ENCODE assay signal across 1 cellular context in the genomic region with DNA sequence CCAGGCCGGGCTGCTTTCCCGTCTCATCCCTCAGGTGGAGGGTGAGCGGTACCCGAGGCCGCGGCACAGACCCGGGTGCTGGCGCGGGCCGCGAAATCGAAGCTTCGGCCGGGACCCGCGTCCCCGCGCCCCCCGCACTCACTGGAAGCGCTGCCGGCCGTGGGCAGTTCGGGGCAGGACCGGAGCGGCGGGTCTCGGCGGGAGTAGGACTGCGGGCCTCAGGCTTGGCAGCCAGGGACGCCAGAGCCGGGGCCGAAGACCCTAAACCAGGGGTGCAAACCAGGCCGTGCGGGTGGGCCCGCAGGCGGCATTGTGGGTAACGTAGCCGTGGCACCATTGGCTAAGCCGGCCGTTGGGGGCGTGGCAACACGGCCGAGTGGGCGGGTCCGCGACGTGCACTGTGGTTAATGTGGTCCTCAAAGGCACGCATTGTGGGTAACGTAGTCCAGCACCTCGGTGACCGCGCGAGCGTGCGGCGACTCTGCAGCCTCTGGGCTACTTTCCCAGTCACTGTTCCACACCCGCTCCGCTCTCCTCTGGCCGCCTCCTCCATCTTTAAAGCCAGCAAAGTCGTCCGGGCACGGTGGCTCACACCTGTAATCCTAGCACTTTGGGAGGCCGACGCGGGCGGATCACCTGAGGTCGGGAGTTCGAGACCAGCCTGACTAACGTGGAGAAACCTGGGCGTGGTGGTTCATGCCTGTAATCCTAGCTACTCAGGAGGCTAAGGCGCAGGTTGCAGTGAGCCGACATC.
TF ChIP-seq lines count a peak whose summit lies in the region.

Gene ZNF500 (minus strand): TSS at position 288 of the 754 bp plus-strand sequence. CDS start 1,184 bp downstream, outside the sequence.

TF ChIP-seq in HepG2, 621 proteins besides CTCF, POLR2A, EP300 and RAD21 (continued from another document and continues in another):
- TF ChIP-seq ATF4 (CRISPR knock-in tag; IDR thresholded peaks at IDR 0.05) (no peak), NFIB (CRISPR knock-in tag; IDR thresholded peaks at IDR 0.05; ENCODE audit: borderline replicate concordance) (no peak), HNRNPK (IDR thresholded peaks at IDR 0.05; ENCODE audit: low read depth, low read length, poor library complexity, severe bottlenecking) (peak; percentile 34), CAMTA2 (CRISPR knock-in tag; IDR thresholded peaks at IDR 0.05; ENCODE audit: borderline replicate concordance) (no peak; the same call in none of the 2 replicates), PPARG (CRISPR knock-in tag; conservative IDR thresholded peaks at IDR 0.05) (0 out of 2 replicates have a peak, but pooled peaks have one; percentile 19), NCOR1 (IDR thresholded peaks at IDR 0.05; ENCODE audit: borderline replicate concordance, low read length) (peak; percentile 20; the same call in 1 of the 2 replicates), CEBPB (IDR thresholded peaks at IDR 0.05; ENCODE audit: borderline replicate concordance, low read depth, low read length) (no peak; the same call in 1 of the 2 replicates), ZNF234 (CRISPR knock-in tag; conservative IDR thresholded peaks at IDR 0.05) (no peak), CCDC6 (CRISPR knock-in tag; IDR thresholded peaks at IDR 0.05) (no peak; the same call in 1 of the 2 replicates), NR1H2 (CRISPR knock-in tag; IDR thresholded peaks at IDR 0.05; ENCODE audit: borderline replicate concordance, low read depth) (no peak; the same call in 1 of the 2 replicates), ZC3H4 (CRISPR knock-in tag; IDR thresholded peaks at IDR 0.05; ENCODE audit: borderline replicate concordance) (no peak), SPEN (CRISPR knock-in tag; IDR thresholded peaks at IDR 0.05; ENCODE audit: low read depth) (peak; percentile 89), CREBL2 (CRISPR knock-in tag; IDR thresholded peaks at IDR 0.05; ENCODE audit: borderline replicate concordance) (no peak), SUZ12 (IDR thresholded peaks at IDR 0.05; ENCODE audit: low read depth, low read length) (peak; percentile 72), DR1 (CRISPR knock-in tag; IDR thresholded peaks at IDR 0.05) (peak; percentile 78; the same call in 1 of the 2 replicates), ZNF281 (CRISPR knock-in tag; IDR thresholded peaks at IDR 0.05; ENCODE audit: borderline replicate concordance) (no peak), HOXD1 (CRISPR knock-in tag; IDR thresholded peaks at IDR 0.05) (no peak), UBTF (CRISPR knock-in tag; IDR thresholded peaks at IDR 0.05) (peak; percentile 81), ZNF414 (CRISPR knock-in tag; IDR thresholded peaks at IDR 0.05) (0 out of 2 replicates have a peak, but pooled peaks have one; percentile 51), MAX (IDR thresholded peaks at IDR 0.05) (peak; percentile 74; the same call in 1 of the 2 replicates), ZBTB7B (CRISPR knock-in tag; IDR thresholded peaks at IDR 0.05) (peak; percentile 95), SNAPC4 (CRISPR knock-in tag; IDR thresholded peaks at IDR 0.05) (peak; percentile 44; the same call in 1 of the 2 replicates), SIX1 (CRISPR knock-in tag; IDR thresholded peaks at IDR 0.05; ENCODE audit: borderline replicate concordance) (no peak), SIX4 (CRISPR knock-in tag; IDR thresholded peaks at IDR 0.05) (no peak), MAF1 (CRISPR knock-in tag; IDR thresholded peaks at IDR 0.05; ENCODE audit: borderline replicate concordance) (no peak), THYN1 (CRISPR knock-in tag; IDR thresholded peaks at IDR 0.05; ENCODE audit: borderline replicate concordance, low read depth) (no peak), ZNF230 (CRISPR knock-in tag; IDR thresholded peaks at IDR 0.05) (no peak)
- TF ChIP-seq, protein P1, sequence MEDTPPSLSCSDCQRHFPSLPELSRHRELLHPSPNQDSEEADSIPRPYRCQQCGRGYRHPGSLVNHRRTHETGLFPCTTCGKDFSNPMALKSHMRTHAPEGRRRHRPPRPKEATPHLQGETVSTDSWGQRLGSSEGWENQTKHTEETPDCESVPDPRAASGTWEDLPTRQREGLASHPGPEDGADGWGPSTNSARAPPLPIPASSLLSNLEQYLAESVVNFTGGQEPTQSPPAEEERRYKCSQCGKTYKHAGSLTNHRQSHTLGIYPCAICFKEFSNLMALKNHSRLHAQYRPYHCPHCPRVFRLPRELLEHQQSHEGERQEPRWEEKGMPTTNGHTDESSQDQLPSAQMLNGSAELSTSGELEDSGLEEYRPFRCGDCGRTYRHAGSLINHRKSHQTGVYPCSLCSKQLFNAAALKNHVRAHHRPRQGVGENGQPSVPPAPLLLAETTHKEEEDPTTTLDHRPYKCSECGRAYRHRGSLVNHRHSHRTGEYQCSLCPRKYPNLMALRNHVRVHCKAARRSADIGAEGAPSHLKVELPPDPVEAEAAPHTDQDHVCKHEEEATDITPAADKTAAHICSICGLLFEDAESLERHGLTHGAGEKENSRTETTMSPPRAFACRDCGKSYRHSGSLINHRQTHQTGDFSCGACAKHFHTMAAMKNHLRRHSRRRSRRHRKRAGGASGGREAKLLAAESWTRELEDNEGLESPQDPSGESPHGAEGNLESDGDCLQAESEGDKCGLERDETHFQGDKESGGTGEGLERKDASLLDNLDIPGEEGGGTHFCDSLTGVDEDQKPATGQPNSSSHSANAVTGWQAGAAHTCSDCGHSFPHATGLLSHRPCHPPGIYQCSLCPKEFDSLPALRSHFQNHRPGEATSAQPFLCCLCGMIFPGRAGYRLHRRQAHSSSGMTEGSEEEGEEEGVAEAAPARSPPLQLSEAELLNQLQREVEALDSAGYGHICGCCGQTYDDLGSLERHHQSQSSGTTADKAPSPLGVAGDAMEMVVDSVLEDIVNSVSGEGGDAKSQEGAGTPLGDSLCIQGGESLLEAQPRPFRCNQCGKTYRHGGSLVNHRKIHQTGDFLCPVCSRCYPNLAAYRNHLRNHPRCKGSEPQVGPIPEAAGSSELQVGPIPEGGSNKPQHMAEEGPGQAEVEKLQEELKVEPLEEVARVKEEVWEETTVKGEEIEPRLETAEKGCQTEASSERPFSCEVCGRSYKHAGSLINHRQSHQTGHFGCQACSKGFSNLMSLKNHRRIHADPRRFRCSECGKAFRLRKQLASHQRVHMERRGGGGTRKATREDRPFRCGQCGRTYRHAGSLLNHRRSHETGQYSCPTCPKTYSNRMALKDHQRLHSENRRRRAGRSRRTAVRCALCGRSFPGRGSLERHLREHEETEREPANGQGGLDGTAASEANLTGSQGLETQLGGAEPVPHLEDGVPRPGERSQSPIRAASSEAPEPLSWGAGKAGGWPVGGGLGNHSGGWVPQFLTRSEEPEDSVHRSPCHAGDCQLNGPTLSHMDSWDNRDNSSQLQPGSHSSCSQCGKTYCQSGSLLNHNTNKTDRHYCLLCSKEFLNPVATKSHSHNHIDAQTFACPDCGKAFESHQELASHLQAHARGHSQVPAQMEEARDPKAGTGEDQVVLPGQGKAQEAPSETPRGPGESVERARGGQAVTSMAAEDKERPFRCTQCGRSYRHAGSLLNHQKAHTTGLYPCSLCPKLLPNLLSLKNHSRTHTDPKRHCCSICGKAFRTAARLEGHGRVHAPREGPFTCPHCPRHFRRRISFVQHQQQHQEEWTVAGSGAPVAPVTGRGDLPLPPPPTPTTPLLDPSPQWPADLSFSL (CRISPR knock-in tag; IDR thresholded peaks at IDR 0.05), result no peak
- TF ChIP-seq, protein P2, sequence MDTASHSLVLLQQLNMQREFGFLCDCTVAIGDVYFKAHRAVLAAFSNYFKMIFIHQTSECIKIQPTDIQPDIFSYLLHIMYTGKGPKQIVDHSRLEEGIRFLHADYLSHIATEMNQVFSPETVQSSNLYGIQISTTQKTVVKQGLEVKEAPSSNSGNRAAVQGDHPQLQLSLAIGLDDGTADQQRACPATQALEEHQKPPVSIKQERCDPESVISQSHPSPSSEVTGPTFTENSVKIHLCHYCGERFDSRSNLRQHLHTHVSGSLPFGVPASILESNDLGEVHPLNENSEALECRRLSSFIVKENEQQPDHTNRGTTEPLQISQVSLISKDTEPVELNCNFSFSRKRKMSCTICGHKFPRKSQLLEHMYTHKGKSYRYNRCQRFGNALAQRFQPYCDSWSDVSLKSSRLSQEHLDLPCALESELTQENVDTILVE (CRISPR knock-in tag; IDR thresholded peaks at IDR 0.05), result peak; percentile 44
